Comparison of ENCODE assay signal across 1 cellular context in the genomic region with DNA sequence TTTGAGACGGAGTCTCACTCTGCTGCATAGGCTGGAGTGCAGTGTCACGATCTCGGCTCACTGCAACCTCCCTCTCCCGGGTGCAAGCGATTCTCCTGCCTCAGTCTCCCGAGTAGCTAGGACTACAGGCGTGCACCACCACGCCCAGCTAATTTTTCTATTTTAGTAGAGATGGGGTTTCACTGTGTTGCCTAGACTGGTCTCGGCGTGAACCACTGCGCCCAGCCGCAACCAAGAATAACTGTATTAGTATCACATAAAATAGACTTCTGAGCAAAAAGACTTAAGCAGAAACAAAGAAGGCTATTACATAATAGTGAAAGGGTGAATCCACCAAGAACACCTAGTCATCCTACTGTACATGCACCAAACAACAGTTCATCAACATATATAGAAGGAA.
TF ChIP-seq lines count a peak whose summit lies in the region.

No MANE protein-coding gene starts in this region.

TF ChIP-seq in SK-N-SH, 30 proteins besides CTCF, POLR2A, EP300 and RAD21 (continued from another document):
- TF ChIP-seq, protein P1, sequence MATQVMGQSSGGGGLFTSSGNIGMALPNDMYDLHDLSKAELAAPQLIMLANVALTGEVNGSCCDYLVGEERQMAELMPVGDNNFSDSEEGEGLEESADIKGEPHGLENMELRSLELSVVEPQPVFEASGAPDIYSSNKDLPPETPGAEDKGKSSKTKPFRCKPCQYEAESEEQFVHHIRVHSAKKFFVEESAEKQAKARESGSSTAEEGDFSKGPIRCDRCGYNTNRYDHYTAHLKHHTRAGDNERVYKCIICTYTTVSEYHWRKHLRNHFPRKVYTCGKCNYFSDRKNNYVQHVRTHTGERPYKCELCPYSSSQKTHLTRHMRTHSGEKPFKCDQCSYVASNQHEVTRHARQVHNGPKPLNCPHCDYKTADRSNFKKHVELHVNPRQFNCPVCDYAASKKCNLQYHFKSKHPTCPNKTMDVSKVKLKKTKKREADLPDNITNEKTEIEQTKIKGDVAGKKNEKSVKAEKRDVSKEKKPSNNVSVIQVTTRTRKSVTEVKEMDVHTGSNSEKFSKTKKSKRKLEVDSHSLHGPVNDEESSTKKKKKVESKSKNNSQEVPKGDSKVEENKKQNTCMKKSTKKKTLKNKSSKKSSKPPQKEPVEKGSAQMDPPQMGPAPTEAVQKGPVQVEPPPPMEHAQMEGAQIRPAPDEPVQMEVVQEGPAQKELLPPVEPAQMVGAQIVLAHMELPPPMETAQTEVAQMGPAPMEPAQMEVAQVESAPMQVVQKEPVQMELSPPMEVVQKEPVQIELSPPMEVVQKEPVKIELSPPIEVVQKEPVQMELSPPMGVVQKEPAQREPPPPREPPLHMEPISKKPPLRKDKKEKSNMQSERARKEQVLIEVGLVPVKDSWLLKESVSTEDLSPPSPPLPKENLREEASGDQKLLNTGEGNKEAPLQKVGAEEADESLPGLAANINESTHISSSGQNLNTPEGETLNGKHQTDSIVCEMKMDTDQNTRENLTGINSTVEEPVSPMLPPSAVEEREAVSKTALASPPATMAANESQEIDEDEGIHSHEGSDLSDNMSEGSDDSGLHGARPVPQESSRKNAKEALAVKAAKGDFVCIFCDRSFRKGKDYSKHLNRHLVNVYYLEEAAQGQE (IDR thresholded peaks at IDR 0.05; ENCODE audit: low read depth, low read length) = no peak
